29 cellular contexts compared by ENCODE assay signal in genomic region chr3:60461199-60461598, GRCh38.
DNase-seq lines count a peak whose midpoint lies in the region; ATAC-seq and TF ChIP-seq lines count a peak whose summit lies in the region.
"Had no signal": no experiment of that assay in that cellular context is flagged by ENCODE, and none has a peak within 500 bp of the region (broad histone marks: within the 10 kb centered on the region; RNA-seq: fewer than 3 reads in every experiment).

No MANE protein-coding gene starts in this region.

- TF ChIP-seq CTCF in left lung (IDR thresholded peaks at IDR 0.05), result no peak

- H3K4me1 ChIP-seq in left lung, result no peaks in the 10 kb centered on the region
- H3K4me1 ChIP-seq: A549, HAP-1 had no signal

- H3K27me3 Mint-ChIP-seq in activated T-helper 2 cell treated with anti-CD3 and anti-CD28 coated beads, Interferon-gamma antibody, Interleukin-2, Interleukin-4, amounts not matched to agents 10 μg/mL and 5 μg/mL and 100 μg/mL, durations not matched to agents 14 hours and 24 hours and 36 hours (ENCODE audit: low read depth), result peaks cover 6% of the 10 kb centered on the region
- H3K27me3 Mint-ChIP-seq: CD4-positive, alpha-beta T cell; IgD-negative memory B cell had no signal

- H3K4me3 ChIP-seq in skeletal muscle cell (ENCODE audit: low read depth, low read length), result no peak overlapping the region
- no peak overlapping the region for H3K4me3 ChIP-seq in left lung
- H3K4me3 ChIP-seq: A549; BLaER1 treated with 17β-estradiol and CSF1 and Interleukin-3, amounts not matched to agents 10 nM and 100 nM; GM12878; HAP-1 had no signal

- H3K36me3 ChIP-seq in left lung, result no peaks in the 10 kb centered on the region
- H3K36me3 ChIP-seq: BLaER1 treated with 17β-estradiol and CSF1 and Interleukin-3, amounts not matched to agents 10 nM and 100 nM; HAP-1 had no signal

- no peak for DNase-seq in Right ventricle myocardium superior
- DNase-seq in left ventricle myocardium superior, result no peak
- peak in 1 of 61 donors; percentile 3 for DNase-seq in caudate nucleus (lab: John Stamatoyannopoulos, UW)
- DNase-seq in skeletal muscle cell (ENCODE audit: low read depth), result peak; percentile 58
- DNase-seq in dedifferentiated amniotic fluid mesenchymal stem cell (ENCODE audit: extremely low spot score), result no peak
- no peak for DNase-seq in activated T-helper 2 cell treated with anti-CD3 and anti-CD28 coated beads, Interferon-gamma antibody, Interleukin-2, Interleukin-4, amounts not matched to agents 10 μg/mL and 5 μg/mL and 100 μg/mL, durations not matched to agents 14 hours and 24 hours and 36 hours (ENCODE audit: low spot score)
- no peak for DNase-seq in left lung
- DNase-seq: AML-193; CD4-positive, alpha-beta T cell; COR-L47; DMS53; GOT3; HFFc6; NCI-H1048; NCI-H1417; NCI-H187; NCI-H2081 treated with DMSO at 0.1 percent for 48 hours; NCI-H2227 treated with DMSO at 0.1 percent for 48 hours; NCI-H526 treated with DMSO at 0.1 percent for 48 hours; RPMI8226; SHP77; SW 1271 had no signal

- peaks cover 0 to 8% of the 10 kb centered on the region in 2 donors for H3K9me3 ChIP-seq in left lung
- H3K9me3 ChIP-seq: A549, HAP-1 had no signal

- intact Hi-C loops in Right ventricle myocardium superior (cut with DNase I), result no loop called here
- intact Hi-C loops in left ventricle myocardium superior (cut with micrococcal nuclease), result no loop called here
- intact Hi-C loops in activated T-helper 2 cell treated with anti-CD3 and anti-CD28 coated beads, Interferon-gamma antibody, Interleukin-2, Interleukin-4, amounts not matched to agents 10 μg/mL and 5 μg/mL and 100 μg/mL, durations not matched to agents 14 hours and 24 hours and 36 hours (cut with micrococcal nuclease), result no loop called here
- intact Hi-C loops in left lung (cut with DNase I), result no loop called here

- H3K36me3 Mint-ChIP-seq in activated T-helper 2 cell treated with anti-CD3 and anti-CD28 coated beads, Interferon-gamma antibody, Interleukin-2, Interleukin-4, amounts not matched to agents 10 μg/mL and 5 μg/mL and 100 μg/mL, durations not matched to agents 14 hours and 24 hours and 36 hours (ENCODE audit: low read depth), result peaks cover 2% of the 10 kb centered on the region

- peaks cover 3% of the 10 kb centered on the region for H3K4me1 Mint-ChIP-seq in activated T-helper 2 cell treated with anti-CD3 and anti-CD28 coated beads, Interferon-gamma antibody, Interleukin-2, Interleukin-4, amounts not matched to agents 10 μg/mL and 5 μg/mL and 100 μg/mL, durations not matched to agents 14 hours and 24 hours and 36 hours (ENCODE audit: low read depth)
- H3K4me1 Mint-ChIP-seq: IgD-negative memory B cell had no signal

- peaks cover 11% of the 10 kb centered on the region for H3K9me3 Mint-ChIP-seq in activated T-helper 2 cell treated with anti-CD3 and anti-CD28 coated beads, Interferon-gamma antibody, Interleukin-2, Interleukin-4, amounts not matched to agents 10 μg/mL and 5 μg/mL and 100 μg/mL, durations not matched to agents 14 hours and 24 hours and 36 hours
- H3K9me3 Mint-ChIP-seq: CD4-positive, alpha-beta T cell; HFFc6 had no signal

- no peak overlapping the region for H3K4me3 Mint-ChIP-seq in activated T-helper 2 cell treated with anti-CD3 and anti-CD28 coated beads, Interferon-gamma antibody, Interleukin-2, Interleukin-4, amounts not matched to agents 10 μg/mL and 5 μg/mL and 100 μg/mL, durations not matched to agents 14 hours and 24 hours and 36 hours (ENCODE audit: low read depth)
- H3K4me3 Mint-ChIP-seq: CD4-positive, alpha-beta T cell; HFFc6; IgD-negative memory B cell had no signal

- peak; percentile 46 for ATAC-seq in Right ventricle myocardium superior (ENCODE audit: poor library complexity)
- no peak for ATAC-seq in left ventricle myocardium superior
- ATAC-seq in left lung, result no peak
- ATAC-seq: A549, GM12878 had no signal

- H3K27me3 ChIP-seq in left lung, result no peaks in the 10 kb centered on the region
- H3K27me3 ChIP-seq: BLaER1 treated with 17β-estradiol and CSF1 and Interleukin-3, amounts not matched to agents 10 nM and 100 nM had no signal

- peak overlapping the region; percentile 27 for H3K27ac ChIP-seq in caudate nucleus (ENCODE audit: low read depth, low read length)
- H3K27ac ChIP-seq in left lung, result no peak overlapping the region
- H3K27ac ChIP-seq: A549; BLaER1 treated with 17β-estradiol and CSF1 and Interleukin-3, amounts not matched to agents 10 nM and 100 nM; HL-60; KMS-11 had no signal

- H3K27ac Mint-ChIP-seq in activated T-helper 2 cell treated with anti-CD3 and anti-CD28 coated beads, Interferon-gamma antibody, Interleukin-2, Interleukin-4, amounts not matched to agents 10 μg/mL and 5 μg/mL and 100 μg/mL, durations not matched to agents 14 hours and 24 hours and 36 hours, result no peak overlapping the region
- H3K27ac Mint-ChIP-seq: CD4-positive, alpha-beta T cell; HFFc6; IgD-negative memory B cell had no signal
